1 cellular context compared by ENCODE assay signal in genomic region chr19:44725684-44726083, GRCh38.
TF ChIP-seq lines count a peak whose summit lies in the region.

No MANE protein-coding gene starts in this region.

TF ChIP-seq in K562, 482 proteins besides CTCF, POLR2A, EP300 and RAD21:
- TF ChIP-seq ZFP36 (IDR thresholded peaks at IDR 0.05; ENCODE audit: low read depth, low read length, partially characterized antibody) (peak; percentile 28), CHD1 (IDR thresholded peaks at IDR 0.05; ENCODE audit: low read length) (no peak)
